Comparison of ENCODE assay signal across 1 cellular context in genomic region chr6:35601331-35602132, GRCh38.
TF ChIP-seq lines count a peak whose summit lies in the region.

No MANE protein-coding gene starts in this region.

TF ChIP-seq in HepG2, 621 proteins besides CTCF, POLR2A, EP300 and RAD21 (continued from another document and continues in another):
- TF ChIP-seq ARID4A (CRISPR knock-in tag; IDR thresholded peaks at IDR 0.05; ENCODE audit: borderline replicate concordance) (no peak), ZNF354B (CRISPR knock-in tag; IDR thresholded peaks at IDR 0.05) (no peak), TARDBP (CRISPR knock-in tag; IDR thresholded peaks at IDR 0.05) (no peak), SRF (IDR thresholded peaks at IDR 0.05; ENCODE audit: low read depth, low read length) (no peak), ZNF780A (CRISPR knock-in tag; IDR thresholded peaks at IDR 0.05) (no peak), WIZ (CRISPR knock-in tag; IDR thresholded peaks at IDR 0.05) (no peak), ZNF83 (CRISPR knock-in tag; IDR thresholded peaks at IDR 0.05; ENCODE audit: borderline replicate concordance) (no peak), ZBTB33 (CRISPR knock-in tag; IDR thresholded peaks at IDR 0.05) (peak; percentile 11; the same call in 1 of the 2 replicates), RBAK (CRISPR knock-in tag; IDR thresholded peaks at IDR 0.05) (no peak), NFRKB (IDR thresholded peaks at IDR 0.05) (no peak), TRIM24 (CRISPR knock-in tag; IDR thresholded peaks at IDR 0.05) (no peak), CEBPZ (IDR thresholded peaks at IDR 0.05; ENCODE audit: low read length) (no peak), JUNB (CRISPR knock-in tag; IDR thresholded peaks at IDR 0.05; ENCODE audit: borderline replicate concordance) (no peak), ZSCAN22 (CRISPR knock-in tag; IDR thresholded peaks at IDR 0.05) (no peak), PAXIP1 (CRISPR knock-in tag; conservative IDR thresholded peaks at IDR 0.05) (0 out of 2 replicates have a peak, but pooled peaks have one; percentile 38), KAT8 (CRISPR knock-in tag; IDR thresholded peaks at IDR 0.05) (0 out of 2 replicates have a peak, but pooled peaks have one; percentile 25), NR2F2 (IDR thresholded peaks at IDR 0.05; ENCODE audit: borderline replicate concordance, low read depth) (no peak), ZNF724P (CRISPR knock-in tag; IDR thresholded peaks at IDR 0.05; ENCODE audit: borderline replicate concordance) (0 out of 2 replicates have a peak, but pooled peaks have one; percentile 19), NR2F6 (IDR thresholded peaks at IDR 0.05) (no peak), NR2F6 (CRISPR knock-in tag; IDR thresholded peaks at IDR 0.05) (0 out of 2 replicates have a peak, but pooled peaks have one; percentile 20), KAT7 (CRISPR knock-in tag; IDR thresholded peaks at IDR 0.05; ENCODE audit: borderline replicate concordance) (no peak), TGIF2 (CRISPR knock-in tag; IDR thresholded peaks at IDR 0.05) (no peak), ZNF501 (CRISPR knock-in tag; IDR thresholded peaks at IDR 0.05) (no peak), ZNF878 (CRISPR knock-in tag; IDR thresholded peaks at IDR 0.05) (no peak), ZBTB42 (CRISPR knock-in tag; IDR thresholded peaks at IDR 0.05) (no peak), ZNF20 (CRISPR knock-in tag; IDR thresholded peaks at IDR 0.05) (no peak), ARNT (IDR thresholded peaks at IDR 0.05) (no peak), NFYB (CRISPR knock-in tag; IDR thresholded peaks at IDR 0.05) (no peak), NCOA5 (CRISPR knock-in tag; IDR thresholded peaks at IDR 0.05) (no peak), SIN3A (IDR thresholded peaks at IDR 0.05; ENCODE audit: borderline replicate concordance, low read depth, low read length) (no peak), MYNN (CRISPR knock-in tag; IDR thresholded peaks at IDR 0.05; ENCODE audit: low read depth) (no peak), ZNF468 (CRISPR knock-in tag; IDR thresholded peaks at IDR 0.05) (no peak), ZFP36 (IDR thresholded peaks at IDR 0.05; ENCODE audit: borderline replicate concordance, low read depth, low read length, partially characterized antibody) (no peak), ZNF367 (CRISPR knock-in tag; IDR thresholded peaks at IDR 0.05; ENCODE audit: borderline replicate concordance) (no peak), HMG20B (CRISPR knock-in tag; conservative IDR thresholded peaks at IDR 0.05) (no peak), HHEX (CRISPR knock-in tag; IDR thresholded peaks at IDR 0.05) (no peak), ZGPAT (CRISPR knock-in tag; IDR thresholded peaks at IDR 0.05) (peak; percentile 41; the same call in 1 of the 2 replicates), RXRA (CRISPR knock-in tag; IDR thresholded peaks at IDR 0.05) (no peak), ZNF496 (CRISPR knock-in tag; IDR thresholded peaks at IDR 0.05; ENCODE audit: insufficient replicate concordance) (no peak), HES4 (CRISPR knock-in tag; IDR thresholded peaks at IDR 0.05; ENCODE audit: borderline replicate concordance) (no peak), SMC3 (IDR thresholded peaks at IDR 0.05; ENCODE audit: low read length) (no peak), RARA (CRISPR knock-in tag; IDR thresholded peaks at IDR 0.05) (no peak), CBX2 (IDR thresholded peaks at IDR 0.05; ENCODE audit: low read depth, low read length) (no peak), CBX2 (CRISPR knock-in tag; IDR thresholded peaks at IDR 0.05; ENCODE audit: low read depth) (no peak), ZC3H4 (CRISPR knock-in tag; IDR thresholded peaks at IDR 0.05; ENCODE audit: borderline replicate concordance) (no peak), GATAD2A (CRISPR knock-in tag; IDR thresholded peaks at IDR 0.05) (peak; percentile 67)
- TF ChIP-seq, protein P1, sequence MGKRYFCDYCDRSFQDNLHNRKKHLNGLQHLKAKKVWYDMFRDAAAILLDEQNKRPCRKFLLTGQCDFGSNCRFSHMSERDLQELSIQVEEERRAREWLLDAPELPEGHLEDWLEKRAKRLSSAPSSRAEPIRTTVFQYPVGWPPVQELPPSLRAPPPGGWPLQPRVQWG (CRISPR knock-in tag; IDR thresholded peaks at IDR 0.05; ENCODE audit: borderline replicate concordance, low read depth) = no peak
- TF ChIP-seq, protein P2, sequence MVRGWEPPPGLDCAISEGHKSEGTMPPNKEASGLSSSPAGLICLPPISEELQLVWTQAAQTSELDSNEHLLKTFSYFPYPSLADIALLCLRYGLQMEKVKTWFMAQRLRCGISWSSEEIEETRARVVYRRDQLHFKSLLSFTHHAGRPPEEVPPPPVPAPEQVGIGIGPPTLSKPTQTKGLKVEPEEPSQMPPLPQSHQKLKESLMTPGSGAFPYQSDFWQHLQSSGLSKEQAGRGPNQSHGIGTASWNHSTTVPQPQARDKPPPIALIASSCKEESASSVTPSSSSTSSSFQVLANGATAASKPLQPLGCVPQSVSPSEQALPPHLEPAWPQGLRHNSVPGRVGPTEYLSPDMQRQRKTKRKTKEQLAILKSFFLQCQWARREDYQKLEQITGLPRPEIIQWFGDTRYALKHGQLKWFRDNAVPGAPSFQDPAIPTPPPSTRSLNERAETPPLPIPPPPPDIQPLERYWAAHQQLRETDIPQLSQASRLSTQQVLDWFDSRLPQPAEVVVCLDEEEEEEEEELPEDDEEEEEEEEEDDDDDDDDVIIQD (CRISPR knock-in tag; IDR thresholded peaks at IDR 0.05; ENCODE audit: low read depth) = no peak
- TF ChIP-seq, protein P3, sequence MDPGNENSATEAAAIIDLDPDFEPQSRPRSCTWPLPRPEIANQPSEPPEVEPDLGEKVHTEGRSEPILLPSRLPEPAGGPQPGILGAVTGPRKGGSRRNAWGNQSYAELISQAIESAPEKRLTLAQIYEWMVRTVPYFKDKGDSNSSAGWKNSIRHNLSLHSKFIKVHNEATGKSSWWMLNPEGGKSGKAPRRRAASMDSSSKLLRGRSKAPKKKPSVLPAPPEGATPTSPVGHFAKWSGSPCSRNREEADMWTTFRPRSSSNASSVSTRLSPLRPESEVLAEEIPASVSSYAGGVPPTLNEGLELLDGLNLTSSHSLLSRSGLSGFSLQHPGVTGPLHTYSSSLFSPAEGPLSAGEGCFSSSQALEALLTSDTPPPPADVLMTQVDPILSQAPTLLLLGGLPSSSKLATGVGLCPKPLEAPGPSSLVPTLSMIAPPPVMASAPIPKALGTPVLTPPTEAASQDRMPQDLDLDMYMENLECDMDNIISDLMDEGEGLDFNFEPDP (CRISPR knock-in tag; conservative IDR thresholded peaks at IDR 0.05) = 0 out of 2 replicates have a peak, but pooled peaks have one; percentile 76
- TF ChIP-seq, protein P4, sequence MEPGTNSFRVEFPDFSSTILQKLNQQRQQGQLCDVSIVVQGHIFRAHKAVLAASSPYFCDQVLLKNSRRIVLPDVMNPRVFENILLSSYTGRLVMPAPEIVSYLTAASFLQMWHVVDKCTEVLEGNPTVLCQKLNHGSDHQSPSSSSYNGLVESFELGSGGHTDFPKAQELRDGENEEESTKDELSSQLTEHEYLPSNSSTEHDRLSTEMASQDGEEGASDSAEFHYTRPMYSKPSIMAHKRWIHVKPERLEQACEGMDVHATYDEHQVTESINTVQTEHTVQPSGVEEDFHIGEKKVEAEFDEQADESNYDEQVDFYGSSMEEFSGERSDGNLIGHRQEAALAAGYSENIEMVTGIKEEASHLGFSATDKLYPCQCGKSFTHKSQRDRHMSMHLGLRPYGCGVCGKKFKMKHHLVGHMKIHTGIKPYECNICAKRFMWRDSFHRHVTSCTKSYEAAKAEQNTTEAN (CRISPR knock-in tag; conservative IDR thresholded peaks at IDR 0.05) = 0 out of 2 replicates have a peak, but pooled peaks have one; percentile 40
